ENCODE assay signal across 23 cellular contexts in genomic region chr16:83837566-83837965, GRCh38.
"Had no signal": no experiment of that assay in that cellular context is flagged by ENCODE, and none has a peak within 500 bp of the region (broad histone marks: within the 10 kb centered on the region; RNA-seq: fewer than 3 reads in every experiment).

No MANE protein-coding gene starts in this region.

- H3K27ac ChIP-seq: KMS-11, SJSA1, SK-N-MC had no signal

- H3K4me2 ChIP-seq: KMS-11 had no signal

- H3K9me3 ChIP-seq: SJSA1 had no signal

- ATAC-seq: HepG2 had no signal

- H3K4me3 ChIP-seq: SJSA1, SK-N-MC had no signal

- H3K36me3 ChIP-seq: SJSA1 had no signal

- H3K27me3 ChIP-seq: SJSA1 had no signal

- H3K9ac ChIP-seq: KMS-11 had no signal

- DNase-seq: IMR-90, Kasumi-1, MM.1S, NCI-H1092 treated with DMSO at 0.1 percent for 48 hours, NCI-H1436, NCI-H187, NCI-H2029, NCI-H2081 treated with DMSO at 0.1 percent for 48 hours, NCI-H2171, NCI-H226, NCI-H446, NCI-H510A, NCI-H524 treated with DMSO at 0.1 percent for 48 hours, NCI-H69, NCI-H774, Right ventricle myocardium superior, RPMI8226, SIG-M5 had no signal

- FAIRE-seq: HepG2, RCC 7860 had no signal
